8 cellular contexts compared by ENCODE assay signal in genomic region chr20:651713-652610, GRCh38. TPM values are rescaled to one million over a fixed set of nuclear protein-coding genes. Genes with fewer than 3 reads are reported as not detected.
DNase-seq lines count a peak whose midpoint lies in the region; ATAC-seq and TF ChIP-seq lines count a peak whose summit lies in the region.

No MANE protein-coding gene starts in this region.

- peaks cover 30% of the 10 kb centered on the region for H3K79me2 ChIP-seq in MM.1S (ENCODE audit: low read length)

- H3K4me3 ChIP-seq in BLaER1 treated with 17β-estradiol and CSF1 and Interleukin-3, amounts not matched to agents 10 nM and 100 nM, result peak overlapping the region; percentile 60 to 80 (median 70)
- H3K4me3 ChIP-seq in MM.1S (ENCODE audit: low read length) (peak overlapping the region; percentile 75), cardiac fibroblast (replicated peaks in 1 of 2; ENCODE audit: low read depth in 2 of 2, low read length in 2 of 2) (peak overlapping the region; percentile 89 to 97), mononuclear cell (ENCODE audit: low read length) (peak overlapping the region; percentile 47)

- H3K4me1 ChIP-seq in BLaER1 treated with 17β-estradiol and CSF1 and Interleukin-3, amounts not matched to agents 10 nM and 100 nM, result peaks cover 20 to 63% (median 27%) of the 10 kb centered on the region in 10 experiments
- peaks cover 5% of the 10 kb centered on the region; the same call in 1 of the 2 replicates for H3K4me1 ChIP-seq in MM.1S (ENCODE audit: low read length)
- H3K4me1 ChIP-seq in mononuclear cell (ENCODE audit: insufficient read depth, low read length), result peaks cover 31% of the 10 kb centered on the region

- H2AFZ ChIP-seq in MM.1S (ENCODE audit: low read length), result peak overlapping the region; percentile 80

- no peaks in the 10 kb centered on the region for H3K9me2 ChIP-seq in MM.1S (replicated peaks; ENCODE audit: insufficient read depth, low read length)

- peaks cover 2% of the 10 kb centered on the region; the same call in 1 of the 2 replicates for H3F3A ChIP-seq in MM.1S (ENCODE audit: insufficient read depth, low read length)

- H3K27ac ChIP-seq in BLaER1 treated with 17β-estradiol and CSF1 and Interleukin-3, amounts not matched to agents 10 nM and 100 nM, result peak overlapping the region in 10 of 11 experiments; percentile 74 to 92 (median 84); a peak in 18 of 22 replicates
- peak overlapping the region; percentile 29; the same call in 1 of the 2 replicates for H3K27ac ChIP-seq in MM.1S (ENCODE audit: low read length)

- DNase-seq in MM.1S (peak; percentile 30), cardiac fibroblast (ENCODE audit: low read depth in 2 of 2) (no peak), NCI-H187 (lab: John Stamatoyannopoulos, UW) (no peak), activated gamma-delta T cell treated with Interleukin-2 at 50 U/mL for 16 hours (no peak), NCI-H345 treated with DMSO at 0.1 percent for 48 hours (lab: John Stamatoyannopoulos, UW; ENCODE audit: unreplicated experiment) (no peak)

- no peak for TF ChIP-seq CTCF in MM.1S (IDR thresholded peaks at IDR 0.05; ENCODE audit: low read length)
- no peak for TF ChIP-seq CTCF in cardiac fibroblast (IDR thresholded peaks at IDR 0.05; ENCODE audit: low read depth, low read length)

- no peak for ATAC-seq in HG03378 (IDR thresholded peaks at IDR 0.05; ENCODE audit: unreplicated experiment)

- H4K20me1 ChIP-seq in BLaER1 treated with 17β-estradiol and CSF1 and Interleukin-3, amounts not matched to agents 10 nM and 100 nM, result peaks cover 0 to 33% (median 0%) of the 10 kb centered on the region in 11 experiments; a peak in 8 of 22 replicates
- H4K20me1 ChIP-seq in MM.1S (ENCODE audit: insufficient read depth, low read length), result peaks cover 1% of the 10 kb centered on the region; the same call in 1 of the 2 replicates

- H3K27me3 ChIP-seq in BLaER1 treated with 17β-estradiol and CSF1 and Interleukin-3, amounts not matched to agents 10 nM and 100 nM, result no peaks in the 10 kb centered on the region
- no peaks in the 10 kb centered on the region for H3K27me3 ChIP-seq in MM.1S (replicated peaks; ENCODE audit: insufficient read depth, low read length)
- H3K27me3 ChIP-seq in mononuclear cell (ENCODE audit: insufficient read depth, low read length), result no peaks in the 10 kb centered on the region

- peaks cover 0 to 12% (median 0%) of the 10 kb centered on the region in 11 experiments; a peak in 10 of 22 replicates for H3K9me3 ChIP-seq in BLaER1 treated with 17β-estradiol and CSF1 and Interleukin-3, amounts not matched to agents 10 nM and 100 nM (replicated peaks in 1 of 11)
- H3K9me3 ChIP-seq in MM.1S (replicated peaks; ENCODE audit: insufficient read depth, low read length) (no peaks in the 10 kb centered on the region), mononuclear cell (ENCODE audit: low read depth, low read length) (no peaks in the 10 kb centered on the region)

- H3K4me2 ChIP-seq in BLaER1 treated with 17β-estradiol and CSF1 and Interleukin-3, amounts not matched to agents 10 nM and 100 nM, result peak overlapping the region; percentile 90 to 97 (median 95)
- peak overlapping the region; percentile 80 for H3K4me2 ChIP-seq in MM.1S (ENCODE audit: low read depth, low read length)

- peak overlapping the region; percentile 72 to 94 (median 86); a peak in 21 of 22 replicates for H3K9ac ChIP-seq in BLaER1 treated with 17β-estradiol and CSF1 and Interleukin-3, amounts not matched to agents 10 nM and 100 nM
- H3K9ac ChIP-seq in MM.1S (ENCODE audit: low read length), result peak overlapping the region; percentile 84

- peaks cover 16 to 36% (median 20%) of the 10 kb centered on the region in 11 experiments; a peak in 21 of 22 replicates for H3K36me3 ChIP-seq in BLaER1 treated with 17β-estradiol and CSF1 and Interleukin-3, amounts not matched to agents 10 nM and 100 nM
- H3K36me3 ChIP-seq in MM.1S (replicated peaks; ENCODE audit: insufficient read depth, low read length), result peaks cover 12% of the 10 kb centered on the region; the same call in 1 of the 2 replicates

RNA-seq across cellular contexts. Expression of gene SRXN1, which starts 1.0 kb away (rescaled TPM):
- total RNA-seq in mononuclear cell, result 35.2 TPM

RNA-seq across cellular contexts. Expression of gene SCRT2, which starts 23.6 kb away (rescaled TPM):
- not detected for total RNA-seq in mononuclear cell

RNA-seq across cellular contexts. Expression of gene TCF15, which starts 41.9 kb away (rescaled TPM):
- not detected for total RNA-seq in mononuclear cell
